Comparison of ENCODE assay signal across 33 cellular contexts in the genomic region with DNA sequence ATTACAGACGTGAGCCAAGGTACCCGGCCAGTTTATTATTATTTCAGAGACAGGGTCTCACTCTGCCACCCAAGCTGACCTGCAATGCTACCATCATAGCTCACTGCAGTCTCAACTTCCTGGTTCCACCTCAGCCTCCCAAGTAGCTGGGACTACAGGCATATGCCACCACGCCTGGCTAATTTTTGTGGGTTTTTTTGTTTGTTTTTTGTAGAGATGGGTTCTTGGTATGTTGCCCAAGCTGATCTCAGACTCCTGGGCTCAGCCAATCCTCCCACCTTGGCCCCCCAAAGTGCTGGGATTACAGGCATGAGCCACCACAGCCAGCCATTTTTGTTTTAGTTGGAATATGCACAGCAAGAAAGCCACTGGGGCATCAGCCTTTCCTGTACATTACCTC.
"Had no signal": no experiment of that assay in that cellular context is flagged by ENCODE, and none has a peak within 500 bp of the region (broad histone marks: within the 10 kb centered on the region; RNA-seq: fewer than 3 reads in every experiment).

No MANE protein-coding gene starts in this region.

- H3K36me3 ChIP-seq: ascending aorta, heart left ventricle, WERI-Rb-1 had no signal

- H3K36me3 Mint-ChIP-seq: activated naive CD4-positive, alpha-beta T cell treated with anti-CD3 and anti-CD28 coated beads, Interleukin-2, amount 10 ng/mL, durations not matched to agents 7 days and 5 days; activated naive CD4-positive, alpha-beta T cell treated with anti-CD3 and anti-CD28 coated beads, Interleukin-2, amount 50 U/mL, for 72 hours; brain; T-cell had no signal

- H3K9me3 ChIP-seq: ascending aorta, heart left ventricle had no signal

- ATAC-seq: activated CD4-positive, CD25-positive, alpha-beta regulatory T cell treated with anti-CD3 and anti-CD28 coated beads, Interleukin-2, amount 50 U/mL, for 24 hours; activated CD8-positive, alpha-beta T cell treated with anti-CD3 and anti-CD28 coated beads for 36 hours; activated naive CD4-positive, alpha-beta T cell treated with anti-CD3 and anti-CD28 coated beads, Interleukin-2, amount 50 U/mL, for 72 hours; esophagus mucosa; heart left ventricle; T-cell had no signal

- H3K27me3 Mint-ChIP-seq: activated CD8-positive, alpha-beta T cell treated with anti-CD3 and anti-CD28 coated beads for 36 hours had no signal

- H3K27me3 ChIP-seq: ascending aorta had no signal

- H3K9me3 Mint-ChIP-seq: activated CD8-positive, alpha-beta T cell treated with anti-CD3 and anti-CD28 coated beads for 36 hours; activated naive CD4-positive, alpha-beta T cell treated with anti-CD3 and anti-CD28 coated beads, Interleukin-2, amount 10 ng/mL, durations not matched to agents 7 days and 5 days; activated naive CD8-positive, alpha-beta T cell treated with anti-CD3 and anti-CD28 coated beads, Interleukin-2, amount 10 ng/mL, durations not matched to agents 7 days and 5 days; activated T-helper 1 cell treated with anti-CD3 and anti-CD28 coated beads, Interleukin-12 subunit alpha, Interleukin-12 subunit beta, Interleukin-2, Interleukin-4 antibody, amounts not matched to agents 30 ng/mL and 10 ng/mL and 1 ng/mL, durations not matched to agents 14 hours and 24 hours and 36 hours; activated T-helper 2 cell treated with anti-CD3 and anti-CD28 coated beads, Interferon-gamma antibody, Interleukin-2, Interleukin-4, amounts not matched to agents 10 μg/mL and 5 μg/mL and 100 μg/mL, durations not matched to agents 14 hours and 24 hours and 36 hours; brain; central memory CD8-positive, alpha-beta T cell; endodermal cell; T-cell; T-helper 1 cell treated with Interleukin-12 subunit alpha and Interleukin-12 subunit beta and Interleukin-4 antibody, amounts not matched to agents 30 μg/mL and 1 μg/mL, for 36 hours had no signal

- H3K4me3 ChIP-seq: ascending aorta, coronary artery, dorsolateral prefrontal cortex, heart left ventricle had no signal

- H3K4me3 Mint-ChIP-seq: activated B cell treated with CpG ODN at 0.5 μM for 24 hours; activated CD8-positive, alpha-beta T cell treated with anti-CD3 and anti-CD28 coated beads for 36 hours; activated naive CD4-positive, alpha-beta T cell treated with anti-CD3 and anti-CD28 coated beads, Interleukin-2, amount 10 ng/mL, durations not matched to agents 7 days and 5 days; activated naive CD8-positive, alpha-beta T cell treated with anti-CD3 and anti-CD28 coated beads, Interleukin-2, amount 10 ng/mL, durations not matched to agents 7 days and 5 days; activated T-helper 1 cell treated with anti-CD3 and anti-CD28 coated beads, Interleukin-12 subunit alpha, Interleukin-12 subunit beta, Interleukin-2, Interleukin-4 antibody, amounts not matched to agents 30 ng/mL and 10 ng/mL and 1 ng/mL, durations not matched to agents 14 hours and 24 hours and 36 hours; brain; central memory CD8-positive, alpha-beta T cell; dendritic cell treated with granulocyte-macrophage colony-stimulating factor and Interleukin-4, amounts not matched to agents 40 ng/mL and 50 ng/mL, for 4 days; endodermal cell; T-cell; T-helper 1 cell treated with Interleukin-12 subunit alpha and Interleukin-12 subunit beta and Interleukin-4 antibody, amounts not matched to agents 30 μg/mL and 1 μg/mL, for 36 hours had no signal

- DNase-seq: activated B cell treated with CpG ODN at 0.5 μM for 24 hours; activated CD4-positive, alpha-beta T cell treated with anti-CD3 and anti-CD28 coated beads for 48 hours; activated CD4-positive, alpha-beta T cell treated with anti-CD3 and anti-CD28 coated beads, Interleukin-2, amount 50 U/mL, for 1 hour; activated CD4-positive, alpha-beta T cell treated with anti-CD3 and anti-CD28 coated beads, Interleukin-2, amount 50 U/mL, for 48 hours; activated CD8-positive, alpha-beta memory T cell treated with anti-CD3 and anti-CD28 coated beads for 24 hours; activated CD8-positive, alpha-beta memory T cell treated with anti-CD3 and anti-CD28 coated beads, Interleukin-2, amount 50 U/mL, for 4 hours; activated CD8-positive, alpha-beta T cell treated with anti-CD3 and anti-CD28 coated beads for 36 hours; activated effector memory CD4-positive, alpha-beta T cell treated with anti-CD3 and anti-CD28 coated beads, Interleukin-2, amount 50 U/mL, for 16 hours; activated naive CD4-positive, alpha-beta T cell; activated naive CD4-positive, alpha-beta T cell treated with anti-CD3 and anti-CD28 coated beads, Interleukin-2, amount 10 ng/mL, durations not matched to agents 7 days and 5 days; activated naive CD8-positive, alpha-beta T cell treated with anti-CD3 and anti-CD28 coated beads, Interleukin-2, amount 10 ng/mL, durations not matched to agents 7 days and 5 days; activated T-cell treated with anti-CD3 and anti-CD28 coated beads, Interleukin-2, amount 50 U/mL, for 1 hour; activated T-cell treated with anti-CD3 and anti-CD28 coated beads, Interleukin-2, amount 50 U/mL, for 48 hours; dorsolateral prefrontal cortex; effector memory CD4-positive, alpha-beta T cell; endodermal cell; foreskin fibroblast; glutamatergic neuron; heart left ventricle; T-cell; T-helper 9 cell; WERI-Rb-1 had no signal

- H3K27ac ChIP-seq: ascending aorta, coronary artery, dorsolateral prefrontal cortex, heart left ventricle, WERI-Rb-1 had no signal

- H3K27ac Mint-ChIP-seq: activated B cell treated with CpG ODN at 0.5 μM for 24 hours; activated CD8-positive, alpha-beta T cell treated with anti-CD3 and anti-CD28 coated beads for 36 hours; activated naive CD4-positive, alpha-beta T cell treated with anti-CD3 and anti-CD28 coated beads, Interleukin-2, amount 10 ng/mL, durations not matched to agents 7 days and 5 days; activated naive CD4-positive, alpha-beta T cell treated with anti-CD3 and anti-CD28 coated beads, Interleukin-2, amount 50 U/mL, for 72 hours; activated naive CD8-positive, alpha-beta T cell treated with anti-CD3 and anti-CD28 coated beads, Interleukin-2, amount 10 ng/mL, durations not matched to agents 7 days and 5 days; activated T-helper 1 cell treated with anti-CD3 and anti-CD28 coated beads, Interleukin-12 subunit alpha, Interleukin-12 subunit beta, Interleukin-2, Interleukin-4 antibody, amounts not matched to agents 30 ng/mL and 10 ng/mL and 1 ng/mL, durations not matched to agents 14 hours and 24 hours and 36 hours; activated T-helper 2 cell treated with anti-CD3 and anti-CD28 coated beads, Interferon-gamma antibody, Interleukin-2, Interleukin-4, amounts not matched to agents 10 μg/mL and 5 μg/mL and 100 μg/mL, durations not matched to agents 14 hours and 24 hours and 36 hours; brain; dendritic cell treated with granulocyte-macrophage colony-stimulating factor and Interleukin-4, amounts not matched to agents 40 ng/mL and 50 ng/mL, for 4 days; endodermal cell; T-helper 1 cell treated with Interleukin-12 subunit alpha and Interleukin-12 subunit beta and Interleukin-4 antibody, amounts not matched to agents 30 μg/mL and 1 μg/mL, for 36 hours had no signal

- H3K4me1 ChIP-seq: ascending aorta had no signal
